Comparison of ENCODE assay signal across 15 cellular contexts in genomic region chr9:38027714-38028113, GRCh38. TPM values are rescaled to one million over a fixed set of nuclear protein-coding genes. Genes with fewer than 3 reads are reported as not detected.
DNase-seq lines count a peak whose midpoint lies in the region; ATAC-seq and TF ChIP-seq lines count a peak whose summit lies in the region.
"Had no signal": no experiment of that assay in that cellular context is flagged by ENCODE, and none has a peak within 500 bp of the region (broad histone marks: within the 10 kb centered on the region; RNA-seq: fewer than 3 reads in every experiment).

No MANE protein-coding gene starts in this region.

- H3K4me1 ChIP-seq in GM23338 (ENCODE audit: insufficient read depth) (peaks cover 45% of the 10 kb centered on the region), sigmoid colon (peaks cover 0 to 88% (median 81%) of the 10 kb centered on the region in 4 donors), uterus (peaks cover 15 to 37% of the 10 kb centered on the region in 2 donors)

- H3K27ac Mint-ChIP-seq in GM23338 (peak overlapping the region; percentile 93; the same call in 1 of the 2 replicates), endothelial cell (ENCODE audit: unreplicated experiment) (peak overlapping the region; percentile 68)
- H3K27ac Mint-ChIP-seq: activated CD8-positive, alpha-beta T cell treated with anti-CD3 and anti-CD28 coated beads for 36 hours; memory B cell had no signal

- H3K27ac ChIP-seq in GM23338 (ENCODE audit: low read depth), result no peak overlapping the region
- peak overlapping the region; percentile 70 to 90 (median 84) for H3K27ac ChIP-seq in sigmoid colon
- H3K27ac ChIP-seq in uterus, result peak overlapping the region in 1 of 2 donors; percentile 72
- H3K27ac ChIP-seq: BLaER1 had no signal

- H3K27me3 Mint-ChIP-seq in GM23338 (ENCODE audit: insufficient read depth, low read depth, poor library complexity) (peaks cover 12% of the 10 kb centered on the region), endothelial cell (ENCODE audit: unreplicated experiment) (peaks cover 11% of the 10 kb centered on the region)
- H3K27me3 Mint-ChIP-seq: activated CD8-positive, alpha-beta T cell treated with anti-CD3 and anti-CD28 coated beads for 36 hours had no signal

- H4K20me1 ChIP-seq in GM23338 (replicated peaks; ENCODE audit: insufficient read depth), result no peaks in the 10 kb centered on the region; the same call in 1 of the 2 replicates
- H4K20me1 ChIP-seq: BLaER1 had no signal

- H3K4me2 ChIP-seq in GM23338, result no peak overlapping the region
- H3K4me2 ChIP-seq: BLaER1 had no signal

- H3K36me3 Mint-ChIP-seq in GM23338 (ENCODE audit: low read depth) (no peaks in the 10 kb centered on the region), endothelial cell (ENCODE audit: low read depth, unreplicated experiment) (no peaks in the 10 kb centered on the region)
- H3K36me3 Mint-ChIP-seq: memory B cell had no signal

- H3K9me2 ChIP-seq in GM23338 (ENCODE audit: insufficient read depth), result no peaks in the 10 kb centered on the region

- H3K36me3 ChIP-seq in GM23338 (ENCODE audit: insufficient read depth) (no peaks in the 10 kb centered on the region), sigmoid colon (no peaks in the 10 kb centered on the region), uterus (no peaks in the 10 kb centered on the region)
- H3K36me3 ChIP-seq: BLaER1 had no signal

- H3F3A ChIP-seq in GM23338 (replicated peaks; ENCODE audit: low read depth), result no peaks in the 10 kb centered on the region

- peaks cover 22% of the 10 kb centered on the region for H3K79me2 ChIP-seq in GM23338 (replicated peaks; ENCODE audit: insufficient read depth)

- TF ChIP-seq CTCF in GM23338 (conservative IDR thresholded peaks at IDR 0.05; ENCODE audit: low read depth in 2 of 2) (no peak), endothelial cell (IDR thresholded peaks at IDR 0.05; ENCODE audit: unreplicated experiment) (no peak), sigmoid colon (IDR thresholded peaks at IDR 0.05) (no peak), uterus (IDR thresholded peaks at IDR 0.05) (no peak)

- H3K9me3 ChIP-seq in sigmoid colon (no peaks in the 10 kb centered on the region), uterus (no peaks in the 10 kb centered on the region)
- H3K9me3 ChIP-seq: BLaER1 had no signal

- H3K9me3 Mint-ChIP-seq in GM23338 (no peaks in the 10 kb centered on the region), endothelial cell (ENCODE audit: unreplicated experiment) (no peaks in the 10 kb centered on the region)
- H3K9me3 Mint-ChIP-seq: activated CD8-positive, alpha-beta T cell treated with anti-CD3 and anti-CD28 coated beads for 36 hours; memory B cell had no signal

- TF ChIP-seq POLR2A in sigmoid colon (IDR thresholded peaks at IDR 0.05) (no peak), uterus (IDR thresholded peaks at IDR 0.05) (no peak)

- H3K4me3 ChIP-seq in GM23338 (no peak overlapping the region), sigmoid colon (no peak overlapping the region), uterus (no peak overlapping the region)
- H3K4me3 ChIP-seq: BLaER1 had no signal

- no peak overlapping the region for H2AFZ ChIP-seq in GM23338

- H3K4me1 Mint-ChIP-seq in GM23338, result peaks cover 52% of the 10 kb centered on the region
- peaks cover 61% of the 10 kb centered on the region for H3K4me1 Mint-ChIP-seq in endothelial cell (ENCODE audit: unreplicated experiment)
- H3K4me1 Mint-ChIP-seq: memory B cell had no signal

- WGBS in sigmoid colon, 2 donors, result 90 to 91% methylated on average over 6 of the region's 6 CpGs

- TF ChIP-seq EP300 in sigmoid colon (IDR thresholded peaks at IDR 0.05), result no peak

- H3K27me3 ChIP-seq in GM23338 (ENCODE audit: insufficient read depth) (no peaks in the 10 kb centered on the region), sigmoid colon (no peaks in the 10 kb centered on the region), uterus (no peaks in the 10 kb centered on the region)
- H3K27me3 ChIP-seq: BLaER1 had no signal

- ATAC-seq in GM23338 (no peak), GM18870 (IDR thresholded peaks at IDR 0.05; ENCODE audit: unreplicated experiment) (no peak)
- ATAC-seq: activated CD8-positive, alpha-beta T cell treated with anti-CD3 and anti-CD28 coated beads for 36 hours had no signal

- DNase-seq in GM23338 (ENCODE audit: low spot score), result no peak
- peak; percentile 41 for DNase-seq in NCI-H345 treated with DMSO at 0.1 percent for 48 hours (lab: John Stamatoyannopoulos, UW; ENCODE audit: unreplicated experiment)
- DNase-seq in endothelial cell (ENCODE audit: low spot score), result no peak
- no peak for DNase-seq in sigmoid colon
- DNase-seq in HK-2 (ENCODE audit: unreplicated experiment), result no peak
- DNase-seq in uterus, result no peak
- no peak for DNase-seq in NCI-H1417 treated with DMSO at 0.1 percent for 48 hours (lab: John Stamatoyannopoulos, UW)
- DNase-seq: activated CD8-positive, alpha-beta T cell treated with anti-CD3 and anti-CD28 coated beads for 36 hours; DMS79; foreskin melanocyte; NCI-H748 treated with DMSO at 0.1 percent for 48 hours; occipital lobe had no signal

- intact Hi-C loops in sigmoid colon (cut with DNase I), result no loop called here
- intact Hi-C loops in uterus (cut with DNase I; ENCODE audit: low total_unique reads), result no loop called here

- no peak overlapping the region for H3K4me3 Mint-ChIP-seq in GM23338
- no peak overlapping the region for H3K4me3 Mint-ChIP-seq in endothelial cell (ENCODE audit: unreplicated experiment)
- H3K4me3 Mint-ChIP-seq: activated CD8-positive, alpha-beta T cell treated with anti-CD3 and anti-CD28 coated beads for 36 hours; memory B cell had no signal

TF ChIP-seq in GM23338, 12 proteins besides CTCF, POLR2A, EP300 and RAD21 (continues in another document):
- TF ChIP-seq ZNF114 (CRISPR knock-in tag; IDR thresholded peaks at IDR 0.05) (no peak), ZNF331 (CRISPR knock-in tag; IDR thresholded peaks at IDR 0.05; ENCODE audit: low read depth) (no peak), CREB1 (CRISPR knock-in tag; IDR thresholded peaks at IDR 0.05; ENCODE audit: low read depth) (no peak), EZH2 (IDR thresholded peaks at IDR 0.05; ENCODE audit: low read depth, unreplicated experiment) (no peak), JUNB (IDR thresholded peaks at IDR 0.05; ENCODE audit: unreplicated experiment) (no peak), EZH2phosphoT487 (IDR thresholded peaks at IDR 0.05; ENCODE audit: unreplicated experiment) (no peak), ETS1 (IDR thresholded peaks at IDR 0.05) (no peak), STAT1 (IDR thresholded peaks at IDR 0.05; ENCODE audit: unreplicated experiment) (no peak), NANOG (IDR thresholded peaks at IDR 0.05; ENCODE audit: borderline replicate concordance) (no peak)
- TF ChIP-seq, protein P1, sequence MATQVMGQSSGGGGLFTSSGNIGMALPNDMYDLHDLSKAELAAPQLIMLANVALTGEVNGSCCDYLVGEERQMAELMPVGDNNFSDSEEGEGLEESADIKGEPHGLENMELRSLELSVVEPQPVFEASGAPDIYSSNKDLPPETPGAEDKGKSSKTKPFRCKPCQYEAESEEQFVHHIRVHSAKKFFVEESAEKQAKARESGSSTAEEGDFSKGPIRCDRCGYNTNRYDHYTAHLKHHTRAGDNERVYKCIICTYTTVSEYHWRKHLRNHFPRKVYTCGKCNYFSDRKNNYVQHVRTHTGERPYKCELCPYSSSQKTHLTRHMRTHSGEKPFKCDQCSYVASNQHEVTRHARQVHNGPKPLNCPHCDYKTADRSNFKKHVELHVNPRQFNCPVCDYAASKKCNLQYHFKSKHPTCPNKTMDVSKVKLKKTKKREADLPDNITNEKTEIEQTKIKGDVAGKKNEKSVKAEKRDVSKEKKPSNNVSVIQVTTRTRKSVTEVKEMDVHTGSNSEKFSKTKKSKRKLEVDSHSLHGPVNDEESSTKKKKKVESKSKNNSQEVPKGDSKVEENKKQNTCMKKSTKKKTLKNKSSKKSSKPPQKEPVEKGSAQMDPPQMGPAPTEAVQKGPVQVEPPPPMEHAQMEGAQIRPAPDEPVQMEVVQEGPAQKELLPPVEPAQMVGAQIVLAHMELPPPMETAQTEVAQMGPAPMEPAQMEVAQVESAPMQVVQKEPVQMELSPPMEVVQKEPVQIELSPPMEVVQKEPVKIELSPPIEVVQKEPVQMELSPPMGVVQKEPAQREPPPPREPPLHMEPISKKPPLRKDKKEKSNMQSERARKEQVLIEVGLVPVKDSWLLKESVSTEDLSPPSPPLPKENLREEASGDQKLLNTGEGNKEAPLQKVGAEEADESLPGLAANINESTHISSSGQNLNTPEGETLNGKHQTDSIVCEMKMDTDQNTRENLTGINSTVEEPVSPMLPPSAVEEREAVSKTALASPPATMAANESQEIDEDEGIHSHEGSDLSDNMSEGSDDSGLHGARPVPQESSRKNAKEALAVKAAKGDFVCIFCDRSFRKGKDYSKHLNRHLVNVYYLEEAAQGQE (IDR thresholded peaks at IDR 0.05; ENCODE audit: unreplicated experiment), result no peak

RNA-seq across cellular contexts. Expression of gene SHB, which starts 41.3 kb away (rescaled TPM):
- 8.4 and 14.0 TPM in 2 replicates for total RNA-seq in GM23338 (2014; rRNA removed; shearing (Covaris generic))
- polyA plus RNA-seq in GM23338 (2016; fragmentation: Nextera tagmentation; extraction: Ambion mirVana) (1.5 and 1.7 TPM in 2 replicates), sigmoid colon (10 to 100 TPM in 2 of 3 donors, 1 to 10 TPM in 1; 9.5 to 11.7 (median 10.2) TPM)
- total RNA-seq in endothelial cell (ENCODE audit: unreplicated experiment) (18.5 TPM), sigmoid colon (10 to 100 TPM in 3 of 4 donors, 1 to 10 TPM in 1; 6.8 to 33.7 (median 10.3) TPM), uterus (10 to 100 TPM in 1 of 4 donors, 1 to 10 TPM in 3; 3.5 to 19.6 (median 7.3) TPM)
